ENCODE assay signal across 13 cellular contexts in genomic region chr14:29390046-29390841, GRCh38.
DNase-seq lines count a peak whose midpoint lies in the region; ATAC-seq lines count a peak whose summit lies in the region.
"Had no signal": no experiment of that assay in that cellular context is flagged by ENCODE, and none has a peak within 500 bp of the region (broad histone marks: within the 10 kb centered on the region; RNA-seq: fewer than 3 reads in every experiment).

No MANE protein-coding gene starts in this region.

- no peak overlapping the region for H2BK5ac ChIP-seq in neuronal stem cell (ENCODE audit: low read length)

- DNase-seq in NCI-H1105 treated with DMSO at 0.1 percent for 48 hours (lab: John Stamatoyannopoulos, UW) (peak; percentile 97), NCI-H345 treated with DMSO at 0.1 percent for 48 hours (lab: John Stamatoyannopoulos, UW; ENCODE audit: unreplicated experiment) (peak; percentile 63), neuronal stem cell (ENCODE audit: low spot score) (peak; percentile 95), cerebellum (ENCODE audit: low spot score) (no peak)
- DNase-seq: activated CD4-positive, alpha-beta T cell treated with anti-CD3 and anti-CD28 coated beads, Interleukin-2, amount 50 U/mL, for 48 hours; C1 segment of cervical spinal cord; head of caudate nucleus had no signal

- no peak for ATAC-seq in GM18858 (IDR thresholded peaks at IDR 0.05; ENCODE audit: unreplicated experiment)
- ATAC-seq in GM21825 (IDR thresholded peaks at IDR 0.05; ENCODE audit: unreplicated experiment), result no peak
- no peak for ATAC-seq in HG02973 (IDR thresholded peaks at IDR 0.05; ENCODE audit: unreplicated experiment)
- ATAC-seq: natural killer cell treated with Interleukin-12 subunit alpha and Interleukin-12 subunit beta and Interleukin-15 and Interleukin-18, amount 100 ng/mL, for 72 hours had no signal

- peaks cover 6% of the 10 kb centered on the region for H3K27me3 ChIP-seq in ectodermal cell (ENCODE audit: control insufficient read depth, insufficient read depth, low read length, poor library complexity, severe bottlenecking)
- H3K27me3 ChIP-seq in neuronal stem cell (ENCODE audit: control insufficient read depth in 3 of 3, insufficient read depth in 3 of 3, low read depth in 1 of 3, low read length in 3 of 3), result peaks cover 0 to 23% (median 0%) of the 10 kb centered on the region in 3 experiments

- no peak overlapping the region for H2BK15ac ChIP-seq in neuronal stem cell (ENCODE audit: low read length)

- no peaks in the 10 kb centered on the region for H3K79me1 ChIP-seq in neuronal stem cell (ENCODE audit: low read depth, low read length)

- H2BK12ac ChIP-seq in neuronal stem cell (ENCODE audit: low read length), result no peak overlapping the region

- peak overlapping the region; percentile 13 for H2AFZ ChIP-seq in neuronal stem cell (ENCODE audit: low read length)

- H3K4me3 ChIP-seq in ectodermal cell (ENCODE audit: insufficient read depth, low read depth, low read length) (no peak overlapping the region), neuronal stem cell (ENCODE audit: low read length in 2 of 2) (no peak overlapping the region)
- H3K4me3 ChIP-seq: smooth muscle cell had no signal

- H3K9me3 ChIP-seq in ectodermal cell (ENCODE audit: control insufficient read depth, low read length) (no peaks in the 10 kb centered on the region), neuronal stem cell (replicated peaks in 1 of 2; ENCODE audit: control insufficient read depth in 2 of 2, insufficient read depth in 1 of 2, low read depth in 1 of 2, low read length in 2 of 2) (no peaks in the 10 kb centered on the region)

- H3K4me1 ChIP-seq in ectodermal cell (ENCODE audit: control insufficient read depth, insufficient read depth, low read length) (peaks cover 16% of the 10 kb centered on the region), neuronal stem cell (ENCODE audit: control insufficient read depth in 2 of 2, insufficient read depth in 1 of 2, low read depth in 1 of 2, low read length in 2 of 2) (peaks cover 15 to 25% of the 10 kb centered on the region in 2 donors)

- H4K91ac ChIP-seq in neuronal stem cell (ENCODE audit: low read depth, low read length, poor library complexity), result no peak overlapping the region

- H3K36me3 ChIP-seq in ectodermal cell (ENCODE audit: control insufficient read depth, insufficient read depth, low read length) (no peaks in the 10 kb centered on the region), neuronal stem cell (replicated peaks in 1 of 2; ENCODE audit: control insufficient read depth in 2 of 2, insufficient read depth in 2 of 2, low read length in 2 of 2) (no peaks in the 10 kb centered on the region)

- H3K4ac ChIP-seq in neuronal stem cell (ENCODE audit: low read length), result no peak overlapping the region

- H3K27ac ChIP-seq in ectodermal cell (ENCODE audit: insufficient read depth, low read depth, low read length, poor library complexity, severe bottlenecking), result peak overlapping the region; percentile 2
- peak overlapping the region; percentile 92 for H3K27ac ChIP-seq in neuronal stem cell (replicated peaks; ENCODE audit: low read length)

- H2BK120ac ChIP-seq in neuronal stem cell (ENCODE audit: low read depth, low read length), result no peak overlapping the region

- no peak overlapping the region for H3K18ac ChIP-seq in neuronal stem cell (ENCODE audit: low read length)

- H3K14ac ChIP-seq in neuronal stem cell (ENCODE audit: low read length), result no peak overlapping the region

- no peak overlapping the region for H3K4me2 ChIP-seq in neuronal stem cell (ENCODE audit: insufficient read depth, low read length, poor library complexity, severe bottlenecking)
- H3K4me2 ChIP-seq: smooth muscle cell had no signal

- H3K9ac ChIP-seq in neuronal stem cell (ENCODE audit: low read depth, low read length, poor library complexity), result no peak overlapping the region

- no peak overlapping the region for H3K23ac ChIP-seq in neuronal stem cell (ENCODE audit: low read depth, low read length, poor library complexity)

- 20 to 21% methylated on average over 16 of the region's 16 CpGs for WGBS in ectodermal cell, 2 experiments
- no CpG with 5 or more reads among the region's 16 CpGs for WGBS in neuronal stem cell (ENCODE audit: extremely low coverage in 2 of 2, insufficient read length in 2 of 2, insufficient replicate concordance in 1 of 2), 2 donors

- H4K8ac ChIP-seq in neuronal stem cell (ENCODE audit: low read depth, low read length), result no peak overlapping the region

- no peak overlapping the region for H2AK5ac ChIP-seq in neuronal stem cell (ENCODE audit: low read depth, low read length)
